In genomic region chr5:169548315-169548714, GRCh38 we compare ENCODE assay signal across 9 cellular contexts. TPM values are rescaled to one million over a fixed set of nuclear protein-coding genes. Genes with fewer than 3 reads are reported as not detected.
DNase-seq lines count a peak whose midpoint lies in the region; ATAC-seq, FAIRE-seq and TF ChIP-seq lines count a peak whose summit lies in the region.
"Had no signal": no experiment of that assay in that cellular context is flagged by ENCODE, and none has a peak within 500 bp of the region (broad histone marks: within the 10 kb centered on the region; RNA-seq: fewer than 3 reads in every experiment).

No MANE protein-coding gene starts in this region.

- intact Hi-C loops in esophagus muscularis mucosa (cut with DNase I) (loop anchor here (10.0 kb wide), 1 partner anchor 564 kb away; no protein-coding TSS in a partner anchor), pancreas (cut with DNase I) (no loop called here)

- H3K4me1 ChIP-seq in esophagus muscularis mucosa (no peaks in the 10 kb centered on the region), pancreas (no peaks in the 10 kb centered on the region), Peyer's patch (no peaks in the 10 kb centered on the region)
- H3K4me1 ChIP-seq: sigmoid colon had no signal

- H3K27me3 ChIP-seq in esophagus muscularis mucosa (peaks cover 0 to 6% (median 0%) of the 10 kb centered on the region in 4 donors), pancreas (no peaks in the 10 kb centered on the region), Peyer's patch (no peaks in the 10 kb centered on the region)

- H3K4me3 ChIP-seq in GM12864 (ENCODE audit: low read depth, low read length) (no peak overlapping the region), esophagus muscularis mucosa (no peak overlapping the region), pancreas (no peak overlapping the region), Peyer's patch (no peak overlapping the region)
- H3K4me3 ChIP-seq: sigmoid colon had no signal

- H3K27ac ChIP-seq in esophagus muscularis mucosa (replicated peaks in 1 of 4) (no peak overlapping the region), pancreas (no peak overlapping the region), Peyer's patch (no peak overlapping the region)
- H3K27ac ChIP-seq: sigmoid colon had no signal

- no peaks in the 10 kb centered on the region for H3K36me3 ChIP-seq in esophagus muscularis mucosa
- no peaks in the 10 kb centered on the region for H3K36me3 ChIP-seq in pancreas
- no peaks in the 10 kb centered on the region for H3K36me3 ChIP-seq in Peyer's patch
- H3K36me3 ChIP-seq: sigmoid colon had no signal

- no peak for DNase-seq in GM12864 (ENCODE audit: low read depth)
- DNase-seq in NCI-H69 (lab: John Stamatoyannopoulos, UW) = peak; percentile 30
- DNase-seq in esophagus muscularis mucosa (ENCODE audit: extremely low spot score) = no peak
- DNase-seq in pancreas = no peak
- no peak for DNase-seq in Peyer's patch
- no peak for DNase-seq in activated gamma-delta T cell (lab: John Stamatoyannopoulos, UW)
- no peak for DNase-seq in T-helper 2 cell
- DNase-seq: sigmoid colon had no signal

- ATAC-seq in pancreas = peak in 3 of 4 donors; percentile 77 to 79 (median 78)
- ATAC-seq in GM21737 (IDR thresholded peaks at IDR 0.05; ENCODE audit: unreplicated experiment) = no peak

- TF ChIP-seq EP300 in esophagus muscularis mucosa (IDR thresholded peaks at IDR 0.05) = no peak

- TF ChIP-seq CTCF in GM12864 (IDR thresholded peaks at IDR 0.05; ENCODE audit: low read depth, low read length, missing control alignments) (peak; percentile 14), esophagus muscularis mucosa (IDR thresholded peaks at IDR 0.05) (peak; percentile 29 to 40 (median 31)), pancreas (IDR thresholded peaks at IDR 0.05) (no peak), Peyer's patch (IDR thresholded peaks at IDR 0.05) (peak in 2 of 6 experiments; percentile 23 to 34)

- TF ChIP-seq POLR2A in esophagus muscularis mucosa (IDR thresholded peaks at IDR 0.05; ENCODE audit: low read depth) = no peak
- no peak for TF ChIP-seq POLR2A in Peyer's patch (IDR thresholded peaks at IDR 0.05)

- H3K9me3 ChIP-seq in esophagus muscularis mucosa (no peaks in the 10 kb centered on the region), pancreas (no peaks in the 10 kb centered on the region), Peyer's patch (no peaks in the 10 kb centered on the region)
- H3K9me3 ChIP-seq: sigmoid colon had no signal

- 15% methylated on average over 1 of the region's 1 CpG for WGBS in esophagus muscularis mucosa
- 12 to 15% methylated on average over 1 of the region's 1 CpG for WGBS in pancreas, 2 donors

- FAIRE-seq in pancreas (lab: Jason Lieb, UNC) = no peak

RNA-seq across cellular contexts. Expression of gene SPDL1, which starts 35.3 kb away (rescaled TPM):
- total RNA-seq in esophagus muscularis mucosa = 10 to 100 TPM in 2 of 4 donors, 1 to 10 TPM in 2; 3.5 to 12.0 (median 7.0) TPM
- total RNA-seq in pancreas = 1 to 10 TPM; 2.1 to 4.3 (median 2.7) TPM
- polyA plus RNA-seq in pancreas = 1 to 10 TPM; 2.0 to 4.8 TPM
- total RNA-seq in Peyer's patch = 10 to 100 TPM in 1 of 4 donors, 1 to 10 TPM in 3; 3.9 to 14.9 (median 6.6) TPM

Comparison
In these comparisons a context has a peak if more than half of its experiments do, and no peak if none do; other contexts are left out.
1. CTCF ChIP-seq: peak in GM12864 (single experiment) and esophagus muscularis mucosa (3 of 3); none in pancreas (0 of 4).